1 cellular context compared by ENCODE assay signal in genomic region chr21:31218830-31219608, GRCh38.
TF ChIP-seq lines count a peak whose summit lies in the region.

No MANE protein-coding gene starts in this region.

TF ChIP-seq in HEK293, 187 proteins besides CTCF, POLR2A, EP300 and RAD21 (continued from another document and continues in another):
- TF ChIP-seq PATZ1 (tag by site-specific recombination; IDR thresholded peaks at IDR 0.05) (peak; percentile 34; the same call in 1 of the 2 replicates), ZSCAN4 (tag by site-specific recombination; IDR thresholded peaks at IDR 0.05) (no peak), TSHZ1 (tag by site-specific recombination; IDR thresholded peaks at IDR 0.05; ENCODE audit: borderline replicate concordance) (no peak), ZNF792 (tag by site-specific recombination; IDR thresholded peaks at IDR 0.05) (no peak), ZNF398 (tag by site-specific recombination; IDR thresholded peaks at IDR 0.05) (no peak), ZNF157 (tag by site-specific recombination; IDR thresholded peaks at IDR 0.05) (no peak), ZNF473 (tag by site-specific recombination; IDR thresholded peaks at IDR 0.05) (no peak), PRDM6 (tag by site-specific recombination; IDR thresholded peaks at IDR 0.05) (peak; percentile 34; the same call in 1 of the 2 replicates), ZNF175 (tag by site-specific recombination; IDR thresholded peaks at IDR 0.05) (no peak), ZNF19 (tag by site-specific recombination; IDR thresholded peaks at IDR 0.05; ENCODE audit: low read depth) (no peak), ZNF37A (tag by site-specific recombination; IDR thresholded peaks at IDR 0.05) (no peak), ZNF311 (tag by site-specific recombination; IDR thresholded peaks at IDR 0.05; ENCODE audit: borderline replicate concordance) (no peak), SETDB1 (IDR thresholded peaks at IDR 0.05; ENCODE audit: insufficient read length, low read length) (no peak), ZBTB17 (tag by site-specific recombination; IDR thresholded peaks at IDR 0.05) (0 out of 2 replicates have a peak, but pooled peaks have one; percentile 34), ZNF423 (tag by site-specific recombination; IDR thresholded peaks at IDR 0.05) (no peak), ZBTB49 (tag by site-specific recombination; IDR thresholded peaks at IDR 0.05; ENCODE audit: low read depth) (no peak), ZNF174 (tag by site-specific recombination; IDR thresholded peaks at IDR 0.05) (no peak), RBAK (tag by site-specific recombination; IDR thresholded peaks at IDR 0.05) (no peak), ZNF214 (tag by site-specific recombination; IDR thresholded peaks at IDR 0.05; ENCODE audit: borderline replicate concordance) (no peak), ZNF843 (tag by site-specific recombination; IDR thresholded peaks at IDR 0.05) (no peak), ZNF221 (tag by site-specific recombination; IDR thresholded peaks at IDR 0.05; ENCODE audit: borderline replicate concordance) (no peak), REPIN1 (tag by site-specific recombination; IDR thresholded peaks at IDR 0.05; ENCODE audit: low read depth) (no peak), BCL11A (tag by site-specific recombination; IDR thresholded peaks at IDR 0.05; ENCODE audit: low read depth) (no peak), ZNF777 (tag by site-specific recombination; IDR thresholded peaks at IDR 0.05; ENCODE audit: borderline replicate concordance) (no peak), ZNF248 (tag by site-specific recombination; IDR thresholded peaks at IDR 0.05) (no peak), SP3 (tag by site-specific recombination; IDR thresholded peaks at IDR 0.05) (no peak), WT1 (tag by site-specific recombination; IDR thresholded peaks at IDR 0.05) (peak; percentile 74), ZNF530 (tag by site-specific recombination; IDR thresholded peaks at IDR 0.05; ENCODE audit: low read depth) (no peak), ZNF518A (tag by site-specific recombination; conservative IDR thresholded peaks at IDR 0.05; ENCODE audit: low read depth) (no peak), ZNF274 (IDR thresholded peaks at IDR 0.05; ENCODE audit: low read length) (no peak), ZNF274 (tag by site-specific recombination; IDR thresholded peaks at IDR 0.05; ENCODE audit: borderline replicate concordance) (no peak), INSM2 (tag by site-specific recombination; IDR thresholded peaks at IDR 0.05) (no peak), ZSCAN16 (tag by site-specific recombination; IDR thresholded peaks at IDR 0.05) (no peak), ZIC2 (tag by site-specific recombination; IDR thresholded peaks at IDR 0.05) (peak; percentile 89), KLF1 (tag by site-specific recombination; IDR thresholded peaks at IDR 0.05) (peak; percentile 92), ZFHX2 (tag by site-specific recombination; conservative IDR thresholded peaks at IDR 0.05) (peak; percentile 89), ZNF362 (tag by site-specific recombination; IDR thresholded peaks at IDR 0.05) (peak; percentile 71; the same call in 1 of the 2 replicates), ZFP69B (tag by site-specific recombination; IDR thresholded peaks at IDR 0.05) (no peak), ZNF324 (tag by site-specific recombination; IDR thresholded peaks at IDR 0.05) (no peak), ZNF169 (tag by site-specific recombination; IDR thresholded peaks at IDR 0.05) (no peak), ZNF292 (tag by site-specific recombination; IDR thresholded peaks at IDR 0.05; ENCODE audit: borderline replicate concordance, low read depth) (no peak), ZNF768 (tag by site-specific recombination; IDR thresholded peaks at IDR 0.05) (no peak)
